13 cellular contexts compared by ENCODE assay signal in genomic region chr1:58726581-58726980, GRCh38. TPM values are rescaled to one million over a fixed set of nuclear protein-coding genes. Genes with fewer than 3 reads are reported as not detected.
DNase-seq lines count a peak whose midpoint lies in the region; ATAC-seq lines count a peak whose summit lies in the region.
"Had no signal": no experiment of that assay in that cellular context is flagged by ENCODE, and none has a peak within 500 bp of the region (broad histone marks: within the 10 kb centered on the region; RNA-seq: fewer than 3 reads in every experiment).

No MANE protein-coding gene starts in this region.

- peak; percentile 82 for ATAC-seq in GM21786 (IDR thresholded peaks at IDR 0.05; ENCODE audit: unreplicated experiment)
- peak; percentile 78 for ATAC-seq in HG03460 (IDR thresholded peaks at IDR 0.05; ENCODE audit: unreplicated experiment)
- peak in 1 of 2 donors; percentile 67 for ATAC-seq in natural killer cell treated with Interleukin-12 subunit alpha and Interleukin-12 subunit beta and Interleukin-15 and Interleukin-18, amount 100 ng/mL, for 72 hours

- H3K27me3 Mint-ChIP-seq in natural killer cell treated with Interleukin-12 subunit alpha and Interleukin-12 subunit beta and Interleukin-15 and Interleukin-18, amount 100 ng/mL, for 72 hours = no peaks in the 10 kb centered on the region

- H3K9me3 Mint-ChIP-seq in natural killer cell treated with Interleukin-12 subunit alpha and Interleukin-12 subunit beta and Interleukin-15 and Interleukin-18, amount 100 ng/mL, for 72 hours = no peaks in the 10 kb centered on the region

- H3K4me1 Mint-ChIP-seq in natural killer cell treated with Interleukin-12 subunit alpha and Interleukin-12 subunit beta and Interleukin-15 and Interleukin-18, amount 100 ng/mL, for 72 hours (ENCODE audit: low read depth in 2 of 2) = peaks cover 18 to 20% of the 10 kb centered on the region in 2 donors

- DNase-seq in NOMO-1 treated with DMSO at 0.1 percent for 48 hours (lab: John Stamatoyannopoulos, UW; ENCODE audit: unreplicated experiment) (peak; percentile 5), NOMO-1 treated with dmso at 0.1 percent for 144 hours (lab: John Stamatoyannopoulos, UW; ENCODE audit: unreplicated experiment) (no peak), retina (no peak), NCI-H2171 (lab: John Stamatoyannopoulos, UW) (no peak), kidney tubule cell (ENCODE audit: low spot score) (no peak)
- DNase-seq in natural killer cell treated with Interleukin-12 subunit alpha and Interleukin-12 subunit beta and Interleukin-15 and Interleukin-18, amount 100 ng/mL, for 72 hours (ENCODE audit: low spot score) = no peak
- DNase-seq: activated gamma-delta T cell treated with Interleukin-2 at 50 U/mL for 16 hours, colonic mucosa, midbrain, NCI-H2029, RPMI8226 had no signal

- H3K36me3 Mint-ChIP-seq in natural killer cell treated with Interleukin-12 subunit alpha and Interleukin-12 subunit beta and Interleukin-15 and Interleukin-18, amount 100 ng/mL, for 72 hours = no peaks in the 10 kb centered on the region

- H3K4me3 Mint-ChIP-seq in natural killer cell treated with Interleukin-12 subunit alpha and Interleukin-12 subunit beta and Interleukin-15 and Interleukin-18, amount 100 ng/mL, for 72 hours = peak overlapping the region; percentile 44

- peak overlapping the region in 1 of 2 donors; percentile 25 for H3K27ac Mint-ChIP-seq in natural killer cell treated with Interleukin-12 subunit alpha and Interleukin-12 subunit beta and Interleukin-15 and Interleukin-18, amount 100 ng/mL, for 72 hours

RNA-seq across cellular contexts. Expression of gene MYSM1, which starts 26.7 kb away (rescaled TPM):
- 10 to 100 TPM; 42.1 to 58.4 TPM for total RNA-seq in natural killer cell treated with Interleukin-12 subunit alpha and Interleukin-12 subunit beta and Interleukin-15 and Interleukin-18, amount 100 ng/mL, for 72 hours

RNA-seq across cellular contexts. Expression of gene JUN, which starts 57.3 kb away (rescaled TPM):
- 10 to 100 TPM; 62.2 to 90.1 TPM for total RNA-seq in natural killer cell treated with Interleukin-12 subunit alpha and Interleukin-12 subunit beta and Interleukin-15 and Interleukin-18, amount 100 ng/mL, for 72 hours
